8 cellular contexts compared by ENCODE assay signal in the genomic region with DNA sequence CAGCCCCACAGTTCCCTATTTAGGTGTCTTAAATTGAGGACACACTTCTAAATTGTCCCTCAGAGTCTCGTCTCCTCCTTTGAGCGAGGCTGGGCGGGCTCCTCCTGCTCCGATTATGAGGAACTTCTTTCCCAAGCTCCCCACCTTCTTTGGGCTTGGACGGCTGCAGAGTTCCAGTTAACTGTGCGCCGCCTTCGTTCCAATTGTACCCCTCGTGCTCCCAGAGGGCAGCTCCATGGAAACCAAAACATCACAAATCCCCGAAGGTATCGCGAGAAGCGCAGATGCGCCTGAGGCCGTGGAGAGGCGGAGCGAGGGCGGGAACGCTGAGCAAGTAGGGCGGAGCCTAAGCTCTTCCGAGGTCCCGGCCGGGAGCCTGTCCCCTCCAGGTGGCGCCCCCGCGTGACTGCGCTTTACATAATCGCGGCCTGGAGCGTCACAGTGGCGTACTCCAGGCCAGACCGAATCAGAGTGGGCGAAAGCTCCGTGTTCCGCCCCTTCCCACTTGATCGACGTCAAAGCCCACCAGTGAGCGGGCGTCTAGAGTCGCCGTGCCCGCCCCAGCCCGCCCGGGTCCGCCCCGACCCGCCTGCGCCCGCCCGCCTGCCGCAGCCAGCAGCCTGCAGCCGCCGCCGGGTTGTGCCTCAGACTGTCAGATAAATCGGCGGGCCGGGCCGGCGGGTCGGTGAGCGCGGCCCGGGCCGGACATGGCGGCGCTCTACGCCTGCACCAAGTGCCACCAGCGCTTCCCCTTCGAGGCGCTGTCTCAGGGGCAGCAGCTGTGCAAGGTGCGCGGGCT. TPM values are rescaled to one million over a fixed set of nuclear protein-coding genes. Genes with fewer than 3 reads are reported as not detected.
DNase-seq lines count a peak whose midpoint lies in the region; ATAC-seq and TF ChIP-seq lines count a peak whose summit lies in the region.

A gene (plus strand): TSS at position 588 of the 799 bp plus-strand sequence. CDS start 120 bp downstream, at position 708.

- peaks cover 0 to 4% of the 10 kb centered on the region in 2 donors for H3K36me3 Mint-ChIP-seq in activated naive CD4-positive, alpha-beta T cell treated with anti-CD3 and anti-CD28 coated beads, Interleukin-2, amount 50 U/mL, for 72 hours

- H3K9me3 Mint-ChIP-seq in activated naive CD4-positive, alpha-beta T cell treated with anti-CD3 and anti-CD28 coated beads, Interleukin-2, amount 50 U/mL, for 72 hours: no peaks in the 10 kb centered on the region

- peak within 1 kb of the TSS; percentile 71 for H3K27ac ChIP-seq in temporal lobe (ENCODE audit: low read depth, low read length)

- ATAC-seq in HG02610 (IDR thresholded peaks at IDR 0.05; ENCODE audit: unreplicated experiment) (peak; percentile 96), SK-N-SH treated with all-trans-retinoic acid at 6 μM for 48 hours (peak; percentile 98)
- ATAC-seq in activated naive CD4-positive, alpha-beta T cell treated with anti-CD3 and anti-CD28 coated beads, Interleukin-2, amount 50 U/mL, for 72 hours: peak; percentile 95

- peak; percentile 100 for DNase-seq in NCI-H1092 (lab: John Stamatoyannopoulos, UW)
- peak; percentile 100 for DNase-seq in activated naive CD4-positive, alpha-beta T cell treated with anti-CD3 and anti-CD28 coated beads, Interleukin-2, amount 50 U/mL, for 72 hours (ENCODE audit: low spot score in 2 of 2)
- DNase-seq in glomerular endothelial cell (ENCODE audit: extremely low read depth, low read depth, low spot score): peak; percentile 95
- DNase-seq in occipital lobe (lab: John Stamatoyannopoulos, UW): peak; percentile 99

- peak within 1 kb of the TSS; percentile 99 for H3K27ac Mint-ChIP-seq in activated naive CD4-positive, alpha-beta T cell treated with anti-CD3 and anti-CD28 coated beads, Interleukin-2, amount 50 U/mL, for 72 hours

- peak; percentile 66 for TF ChIP-seq POLR2A in GM10847 (IDR thresholded peaks at IDR 0.05; ENCODE audit: extremely low read depth, insufficient read length)

TF ChIP-seq in SK-N-SH treated with all-trans-retinoic acid at 6 μM for 48 hours, 23 proteins besides CTCF, POLR2A, EP300 and RAD21:
- TF ChIP-seq ARNTL (CRISPR knock-in tag; IDR thresholded peaks at IDR 0.05; ENCODE audit: borderline replicate concordance, low read depth): no peak
- TF ChIP-seq, protein P1, sequence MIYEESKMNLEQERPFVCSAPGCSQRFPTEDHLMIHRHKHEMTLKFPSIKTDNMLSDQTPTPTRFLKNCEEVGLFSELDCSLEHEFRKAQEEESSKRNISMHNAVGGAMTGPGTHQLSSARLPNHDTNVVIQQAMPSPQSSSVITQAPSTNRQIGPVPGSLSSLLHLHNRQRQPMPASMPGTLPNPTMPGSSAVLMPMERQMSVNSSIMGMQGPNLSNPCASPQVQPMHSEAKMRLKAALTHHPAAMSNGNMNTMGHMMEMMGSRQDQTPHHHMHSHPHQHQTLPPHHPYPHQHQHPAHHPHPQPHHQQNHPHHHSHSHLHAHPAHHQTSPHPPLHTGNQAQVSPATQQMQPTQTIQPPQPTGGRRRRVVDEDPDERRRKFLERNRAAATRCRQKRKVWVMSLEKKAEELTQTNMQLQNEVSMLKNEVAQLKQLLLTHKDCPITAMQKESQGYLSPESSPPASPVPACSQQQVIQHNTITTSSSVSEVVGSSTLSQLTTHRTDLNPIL (CRISPR knock-in tag; IDR thresholded peaks at IDR 0.05; ENCODE audit: low read depth): no peak
- TF ChIP-seq TCF4 (CRISPR knock-in tag; IDR thresholded peaks at IDR 0.05; ENCODE audit: borderline replicate concordance): no peak
- peak; percentile 68; the same call in 1 of the 2 replicates for TF ChIP-seq CSDC2 (CRISPR knock-in tag; IDR thresholded peaks at IDR 0.05)
- TF ChIP-seq GLIS3 (CRISPR knock-in tag; IDR thresholded peaks at IDR 0.05): no peak

RNA-seq across cellular contexts. Expression of the gene that starts here (rescaled TPM):
- total RNA-seq in activated naive CD4-positive, alpha-beta T cell treated with anti-CD3 and anti-CD28 coated beads, Interleukin-2, amount 50 U/mL, for 72 hours: 10 to 100 TPM in 1 of 2 donors, 1 to 10 TPM in 1; 5.7 to 10.4 TPM
- total RNA-seq in glomerular endothelial cell (6.5 and 6.8 TPM in 2 replicates), occipital lobe (18.2 TPM), temporal lobe (7.9 TPM)

Comparison
In these comparisons a context has a peak if more than half of its experiments do, and no peak if none do; other contexts are left out.
1. Peak in every context shown above with its lines: DNase-seq, ATAC-seq and H3K27ac ChIP-seq.